ENCODE assay signal across 8 cellular contexts in genomic region chr15:75335313-75335704, GRCh38.
DNase-seq lines count a peak whose midpoint lies in the region; ATAC-seq and TF ChIP-seq lines count a peak whose summit lies in the region.

No MANE protein-coding gene starts in this region.

- DNase-seq in GM12864 (ENCODE audit: low read depth) (no peak), RWPE2 (ENCODE audit: low spot score) (no peak), fibroblast of mammary gland (ENCODE audit: low read depth) (no peak), retinal pigment epithelial cell (ENCODE audit: low read depth) (no peak), GDM1 (lab: John Stamatoyannopoulos, UW) (no peak), DMS 273 (lab: John Stamatoyannopoulos, UW; ENCODE audit: unreplicated experiment) (no peak), NCI-H2107 treated with DMSO at 0.1 percent for 48 hours (lab: John Stamatoyannopoulos, UW; ENCODE audit: unreplicated experiment) (no peak)
- no peak for DNase-seq in stimulated activated CD4-positive, alpha-beta T cell treated with anti-CD3 and anti-CD28 coated beads, Interleukin-1b, Interleukin-23, amount 100 ng/mL, for 48 hours

- H3K4me3 ChIP-seq in GM12864 (ENCODE audit: low read depth, low read length) (peak overlapping the region; percentile 90; the same call in 1 of the 2 replicates), RWPE2 (ENCODE audit: severe bottlenecking) (peak overlapping the region; percentile 59), fibroblast of mammary gland (ENCODE audit: control insufficient read depth, low read depth, low read length) (peak overlapping the region; percentile 75), retinal pigment epithelial cell (ENCODE audit: low read length) (peak overlapping the region; percentile 77)

- H3K36me3 ChIP-seq in RWPE2 (ENCODE audit: low read depth), result peaks cover 6% of the 10 kb centered on the region; the same call in 1 of the 2 replicates

- no peaks in the 10 kb centered on the region for H3K9me3 ChIP-seq in RWPE2 (ENCODE audit: severe bottlenecking)

- ATAC-seq in RWPE2 (ENCODE audit: low read depth), result no peak

- peak overlapping the region; percentile 35 for H3K27ac ChIP-seq in RWPE2 (ENCODE audit: poor library complexity, severe bottlenecking)

- no peaks in the 10 kb centered on the region for H3K27me3 ChIP-seq in RWPE2 (ENCODE audit: insufficient read depth, poor library complexity, severe bottlenecking)

- peaks cover 5% of the 10 kb centered on the region for H3K4me1 ChIP-seq in RWPE2 (ENCODE audit: insufficient read depth, poor library complexity, severe bottlenecking)

- no peak for TF ChIP-seq CTCF in GM12864 (IDR thresholded peaks at IDR 0.05; ENCODE audit: low read depth, low read length, missing control alignments)
- TF ChIP-seq CTCF in RWPE2 (IDR thresholded peaks at IDR 0.05; ENCODE audit: poor library complexity, severe bottlenecking), result no peak
- TF ChIP-seq CTCF in fibroblast of mammary gland (conservative IDR thresholded peaks at IDR 0.05; ENCODE audit: control insufficient read depth, insufficient read depth, low read depth, low read length), result no peak
- no peak for TF ChIP-seq CTCF in retinal pigment epithelial cell (conservative IDR thresholded peaks at IDR 0.05; ENCODE audit: low read depth, low read length)
